1 cellular context compared by ENCODE assay signal in genomic region chr15:23866832-23867231, GRCh38.
TF ChIP-seq lines count a peak whose summit lies in the region.

No MANE protein-coding gene starts in this region.

TF ChIP-seq in GM23338, 12 proteins besides CTCF, POLR2A, EP300 and RAD21 (continued from another document):
- TF ChIP-seq ZNF462 (CRISPR knock-in tag; IDR thresholded peaks at IDR 0.05), result no peak
- no peak for TF ChIP-seq POLR2AphosphoS5 (IDR thresholded peaks at IDR 0.05; ENCODE audit: low read depth)
